Comparison of ENCODE assay signal across 8 cellular contexts in the genomic region with DNA sequence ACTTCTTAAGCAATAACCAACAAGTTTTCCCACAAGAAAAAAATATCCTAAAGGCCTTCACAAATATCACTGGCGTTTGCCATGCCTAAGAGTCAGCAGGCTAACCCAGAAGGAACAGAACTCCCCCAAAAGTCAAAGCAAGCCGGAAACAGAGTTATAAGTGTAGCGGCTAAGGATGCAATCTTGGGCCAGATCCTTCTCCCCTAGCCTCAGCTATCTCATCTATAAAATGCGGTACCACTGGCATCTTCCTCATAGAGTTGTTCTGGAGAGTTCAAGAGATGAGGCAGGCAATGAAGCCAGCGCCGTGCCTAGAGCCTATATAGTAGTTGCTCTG. TPM values are rescaled to one million over a fixed set of nuclear protein-coding genes. Genes with fewer than 3 reads are reported as not detected.
A peak's percentile ranks its signal among the peaks of the same experiment; 100 is the strongest.
DNase-seq lines count a peak whose midpoint lies in the region; ATAC-seq and TF ChIP-seq lines count a peak whose summit lies in the region.

No MANE protein-coding gene starts in this region.

- peak overlapping the region; percentile 56 for H3K27ac ChIP-seq in 22Rv1

- DNase-seq in MCF 10A (ENCODE audit: unreplicated experiment) (no peak), mesothelial cell of epicardium (ENCODE audit: low spot score in 2 of 2, unreplicated experiment in 2 of 2) (no peak), NCI-H524 treated with DMSO at 0.1 percent for 48 hours (lab: John Stamatoyannopoulos, UW) (no peak), amniotic stem cell (lab: John Stamatoyannopoulos, UW) (no peak), DMS153 (lab: John Stamatoyannopoulos, UW) (no peak)

- CTCF ChIA-PET in MCF 10A (lab: Yijun Ruan, JAX) = interaction anchor here (0.7 to 10.2 kb wide), 4 partner anchors 16 to 181 kb away, joined by 3 to 172 read pairs (median 5); no protein-coding TSS in a partner anchor

- H3K27ac Mint-ChIP-seq in MCF 10A (ENCODE audit: low read depth, unreplicated experiment) = peak overlapping the region; percentile 79
- peak overlapping the region; percentile 94 for H3K27ac Mint-ChIP-seq in mesothelial cell of epicardium

- POLR2A ChIA-PET in MCF 10A (lab: Yijun Ruan, JAX) = interaction anchor here (0.6 to 1.9 kb wide), 9 partner anchors 42 to 330 kb away, joined by 3 to 9 read pairs (median 3); a partner anchor contains a TSS

- ATAC-seq in HG03175 (IDR thresholded peaks at IDR 0.05; ENCODE audit: unreplicated experiment) = peak; percentile 14
- ATAC-seq in GM19452 (IDR thresholded peaks at IDR 0.05; ENCODE audit: unreplicated experiment) = no peak

- intact Hi-C loops in MCF 10A (cut with micrococcal nuclease) = no loop called here

- H3K36me3 Mint-ChIP-seq in MCF 10A (ENCODE audit: insufficient read depth, unreplicated experiment) = peaks cover 14% of the 10 kb centered on the region
- peaks cover 4% of the 10 kb centered on the region for H3K36me3 Mint-ChIP-seq in mesothelial cell of epicardium

- H3K27me3 Mint-ChIP-seq in MCF 10A (ENCODE audit: insufficient read depth, unreplicated experiment) (no peaks in the 10 kb centered on the region), mesothelial cell of epicardium (ENCODE audit: low read depth) (no peaks in the 10 kb centered on the region)

- peak overlapping the region; percentile 82 for H3K4me3 Mint-ChIP-seq in MCF 10A (ENCODE audit: unreplicated experiment)
- peak overlapping the region; percentile 89 for H3K4me3 Mint-ChIP-seq in mesothelial cell of epicardium

- H3K4me1 Mint-ChIP-seq in MCF 10A (ENCODE audit: insufficient read depth, unreplicated experiment) = peaks cover 22% of the 10 kb centered on the region
- peaks cover 27% of the 10 kb centered on the region for H3K4me1 Mint-ChIP-seq in mesothelial cell of epicardium

- no peaks in the 10 kb centered on the region for H3K9me3 Mint-ChIP-seq in MCF 10A (ENCODE audit: unreplicated experiment)
- H3K9me3 Mint-ChIP-seq in mesothelial cell of epicardium = no peaks in the 10 kb centered on the region

- TF ChIP-seq CTCF in 22Rv1 (IDR thresholded peaks at IDR 0.05) (no peak), MCF 10A (IDR thresholded peaks at IDR 0.05; ENCODE audit: unreplicated experiment) (no peak), mesothelial cell of epicardium (IDR thresholded peaks at IDR 0.05; ENCODE audit: unreplicated experiment) (no peak)

- no TSS peak for BruUV-seq in MCF 10A (replicated peaks; lab: Mats Ljungman, UMichigan)

RNA-seq across cellular contexts. Expression of a gene that starts 0.6 kb away (rescaled TPM):
- total RNA-seq in MCF 10A (2022) (41.5 and 41.8 TPM in 2 replicates), mesothelial cell of epicardium (36.8 to 37.5 TPM (median 36.9 TPM) in 3 replicates)

RNA-seq across cellular contexts. Expression of a gene that starts 6.4 kb away (rescaled TPM):
- total RNA-seq in MCF 10A (2022) = 4.0 and 5.7 TPM in 2 replicates
- total RNA-seq in mesothelial cell of epicardium = 7.6 to 9.0 TPM (median 8.2 TPM) in 3 replicates

RNA-seq across cellular contexts. Expression of a gene that starts 20.2 kb away (rescaled TPM):
- 36.3 and 39.5 TPM in 2 replicates for total RNA-seq in MCF 10A (2022)
- total RNA-seq in mesothelial cell of epicardium = 14.5 to 16.1 TPM (median 15.8 TPM) in 3 replicates

RNA-seq across cellular contexts. Expression of a gene that starts 37.6 kb away (rescaled TPM):
- total RNA-seq in MCF 10A (2022) (16.5 and 17.6 TPM in 2 replicates), mesothelial cell of epicardium (34.2 to 37.5 TPM (median 36.2 TPM) in 3 replicates)

RNA-seq across cellular contexts. Expression of a gene that starts 43.8 kb away (rescaled TPM):
- total RNA-seq in MCF 10A (2022) (17.5 and 23.9 TPM in 2 replicates), mesothelial cell of epicardium (62.8 to 68.8 TPM (median 67.4 TPM) in 3 replicates)
